ENCODE assay signal across 1 cellular context in genomic region chr19:52922841-52923781, GRCh38.
TF ChIP-seq lines count a peak whose summit lies in the region.

ZNF888 (minus strand) TSS chr19:52923428; CDS start chr19:52917873, 5,555 bp downstream.

TF ChIP-seq in K562, 482 proteins besides CTCF, POLR2A, EP300 and RAD21 (continued from another document and continues in another):
- TF ChIP-seq ATF6 (CRISPR knock-in tag; IDR thresholded peaks at IDR 0.05) (0 out of 2 replicates have a peak, but pooled peaks have one; percentile 73), NR4A1 (CRISPR knock-in tag; IDR thresholded peaks at IDR 0.05) (no peak), NR4A1 (tag; IDR thresholded peaks at IDR 0.05) (no peak), ZNF197 (CRISPR knock-in tag; IDR thresholded peaks at IDR 0.05; ENCODE audit: low read depth) (no peak), ESRRB (CRISPR knock-in tag; IDR thresholded peaks at IDR 0.05; ENCODE audit: borderline replicate concordance) (no peak), E2F6 (IDR thresholded peaks at IDR 0.05; ENCODE audit: borderline replicate concordance in 1 of 2, extremely low read depth in 1 of 2, insufficient read depth in 1 of 2, insufficient read length in 1 of 2, low read depth in 1 of 2, low read length in 1 of 2, poor library complexity in 1 of 2, severe bottlenecking in 1 of 2) (peak in 1 of 2 experiments; percentile 14), CREM (IDR thresholded peaks at IDR 0.05; ENCODE audit: low read depth) (peak; percentile 10), ZNF778 (CRISPR knock-in tag; IDR thresholded peaks at IDR 0.05) (no peak), NCOR1 (IDR thresholded peaks at IDR 0.05) (peak; percentile 16; the same call in 1 of the 2 replicates), SMAD3 (CRISPR knock-in tag; conservative IDR thresholded peaks at IDR 0.05) (no peak), ZNF507 (tag; conservative IDR thresholded peaks at IDR 0.05) (no peak), ZNF140 (CRISPR knock-in tag; IDR thresholded peaks at IDR 0.05) (no peak), ZBTB43 (CRISPR knock-in tag; IDR thresholded peaks at IDR 0.05) (no peak), ZNF395 (CRISPR knock-in tag; IDR thresholded peaks at IDR 0.05) (0 out of 2 replicates have a peak, but pooled peaks have one; percentile 43), ARID2 (IDR thresholded peaks at IDR 0.05) (no peak), E4F1 (CRISPR knock-in tag; IDR thresholded peaks at IDR 0.05; ENCODE audit: borderline replicate concordance) (no peak), CHD4 (IDR thresholded peaks at IDR 0.05; ENCODE audit: insufficient read depth, insufficient replicate concordance, low read depth, low read length, poor library complexity, severe bottlenecking) (no peak), NCOA6 (IDR thresholded peaks at IDR 0.05) (no peak), OTX1 (CRISPR knock-in tag; IDR thresholded peaks at IDR 0.05) (no peak), CLOCK (CRISPR knock-in tag; IDR thresholded peaks at IDR 0.05; ENCODE audit: borderline replicate concordance) (no peak), ZNF12 (CRISPR knock-in tag; IDR thresholded peaks at IDR 0.05) (no peak), PRMT5 (CRISPR knock-in tag; IDR thresholded peaks at IDR 0.05) (no peak), ZNF3 (CRISPR knock-in tag; IDR thresholded peaks at IDR 0.05) (no peak), SOX6 (IDR thresholded peaks at IDR 0.05) (0 out of 2 replicates have a peak, but pooled peaks have one; percentile 17), TCF7L2 (IDR thresholded peaks at IDR 0.05; ENCODE audit: low read depth, low read length) (no peak), ZNF408 (CRISPR knock-in tag; IDR thresholded peaks at IDR 0.05; ENCODE audit: low read depth) (no peak), RCOR1 (IDR thresholded peaks at IDR 0.05; ENCODE audit: borderline replicate concordance in 1 of 2, low read depth in 2 of 2, low read length in 2 of 2) (no peak), CCNT2 (IDR thresholded peaks at IDR 0.05; ENCODE audit: borderline replicate concordance, extremely low read depth, insufficient read length, low read depth, low read length) (no peak), TSHZ1 (CRISPR knock-in tag; IDR thresholded peaks at IDR 0.05) (no peak), PYGO2 (tag; IDR thresholded peaks at IDR 0.05) (no peak), ZNF41 (CRISPR knock-in tag; conservative IDR thresholded peaks at IDR 0.05) (no peak), NR3C1 (CRISPR knock-in tag; IDR thresholded peaks at IDR 0.05) (no peak), ZNF124 (CRISPR knock-in tag; IDR thresholded peaks at IDR 0.05) (no peak), MCM7 (IDR thresholded peaks at IDR 0.05) (no peak), XRCC3 (IDR thresholded peaks at IDR 0.05) (no peak), LEF1 (IDR thresholded peaks at IDR 0.05) (no peak), DPF2 (IDR thresholded peaks at IDR 0.05) (no peak), DIDO1 (tag; IDR thresholded peaks at IDR 0.05; ENCODE audit: low read depth) (0 out of 2 replicates have a peak, but pooled peaks have one; percentile 10), DNMT1 (IDR thresholded peaks at IDR 0.05) (no peak), E2F4 (CRISPR knock-in tag; IDR thresholded peaks at IDR 0.05; ENCODE audit: low read depth) (peak; percentile 91; the same call in 1 of the 2 replicates), KDM4B (IDR thresholded peaks at IDR 0.05; ENCODE audit: borderline replicate concordance in 2 of 2, low read depth in 1 of 2) (no peak), ZNF239 (CRISPR knock-in tag; IDR thresholded peaks at IDR 0.05) (no peak), ZNF384 (IDR thresholded peaks at IDR 0.05; ENCODE audit: low read depth, low read length) (no peak), FOXM1 (IDR thresholded peaks at IDR 0.05; ENCODE audit: low read depth) (peak; percentile 77; the same call in 1 of the 2 replicates), FOXM1 (CRISPR knock-in tag; IDR thresholded peaks at IDR 0.05; ENCODE audit: low read depth) (peak; percentile 65; the same call in 1 of the 2 replicates), RBM25 (IDR thresholded peaks at IDR 0.05; ENCODE audit: low read depth, low read length, severe bottlenecking) (no peak), DLX4 (CRISPR knock-in tag; IDR thresholded peaks at IDR 0.05) (no peak), POLR2G (IDR thresholded peaks at IDR 0.05; ENCODE audit: low read depth, low read length) (peak; percentile 80), SMARCB1 (IDR thresholded peaks at IDR 0.05; ENCODE audit: insufficient read length, low read depth) (no peak)
- TF ChIP-seq, protein P1, sequence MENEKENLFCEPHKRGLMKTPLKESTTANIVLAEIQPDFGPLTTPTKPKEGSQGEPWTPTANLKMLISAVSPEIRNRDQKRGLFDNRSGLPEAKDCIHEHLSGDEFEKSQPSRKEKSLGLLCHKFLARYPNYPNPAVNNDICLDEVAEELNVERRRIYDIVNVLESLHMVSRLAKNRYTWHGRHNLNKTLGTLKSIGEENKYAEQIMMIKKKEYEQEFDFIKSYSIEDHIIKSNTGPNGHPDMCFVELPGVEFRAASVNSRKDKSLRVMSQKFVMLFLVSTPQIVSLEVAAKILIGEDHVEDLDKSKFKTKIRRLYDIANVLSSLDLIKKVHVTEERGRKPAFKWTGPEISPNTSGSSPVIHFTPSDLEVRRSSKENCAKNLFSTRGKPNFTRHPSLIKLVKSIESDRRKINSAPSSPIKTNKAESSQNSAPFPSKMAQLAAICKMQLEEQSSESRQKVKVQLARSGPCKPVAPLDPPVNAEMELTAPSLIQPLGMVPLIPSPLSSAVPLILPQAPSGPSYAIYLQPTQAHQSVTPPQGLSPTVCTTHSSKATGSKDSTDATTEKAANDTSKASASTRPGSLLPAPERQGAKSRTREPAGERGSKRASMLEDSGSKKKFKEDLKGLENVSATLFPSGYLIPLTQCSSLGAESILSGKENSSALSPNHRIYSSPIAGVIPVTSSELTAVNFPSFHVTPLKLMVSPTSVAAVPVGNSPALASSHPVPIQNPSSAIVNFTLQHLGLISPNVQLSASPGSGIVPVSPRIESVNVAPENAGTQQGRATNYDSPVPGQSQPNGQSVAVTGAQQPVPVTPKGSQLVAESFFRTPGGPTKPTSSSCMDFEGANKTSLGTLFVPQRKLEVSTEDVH (IDR thresholded peaks at IDR 0.05; ENCODE audit: low read depth, partially characterized antibody) = peak; percentile 53
